ENCODE assay signal across 28 cellular contexts in genomic region chr16:82264781-82265180, GRCh38.
"Had no signal": no experiment of that assay in that cellular context is flagged by ENCODE, and none has a peak within 500 bp of the region (broad histone marks: within the 10 kb centered on the region; RNA-seq: fewer than 3 reads in every experiment).

No MANE protein-coding gene starts in this region.

- FAIRE-seq: astrocyte had no signal

- DNase-seq: activated CD4-positive, alpha-beta T cell treated with anti-CD3 and anti-CD28 coated beads for 4 hours; activated CD8-positive, alpha-beta memory T cell treated with anti-CD3 and anti-CD28 coated beads, Interleukin-2, amount 50 U/mL, for 4 hours; activated CD8-positive, alpha-beta T cell treated with anti-CD3 and anti-CD28 coated beads for 36 hours; activated gamma-delta T cell; activated naive CD4-positive, alpha-beta T cell treated with anti-CD3 and anti-CD28 coated beads for 36 hours; MG63; MV-4-11; NCI-H1092 treated with DMSO at 0.1 percent for 48 hours; NCI-H1436 treated with DMSO at 0.1 percent for 48 hours; NCI-H2081; NCI-H2171; NCI-H2227 treated with DMSO at 0.1 percent for 48 hours; NCI-H446 treated with DMSO at 0.1 percent for 48 hours; NCI-H524 treated with DMSO at 0.1 percent for 48 hours; NCI-H82; OCI-M1; Right ventricle myocardium superior; SJCRH30; SK-N-SH; T-helper 1 cell; WERI-Rb-1 had no signal

- H3K4me3 ChIP-seq: MG63, SJCRH30 had no signal

- H3K36me3 ChIP-seq: MG63, SJCRH30, WERI-Rb-1 had no signal

- H3K9me3 Mint-ChIP-seq: brain; central memory CD8-positive, alpha-beta T cell had no signal

- H3K27ac ChIP-seq: RWPE1, SJCRH30, WERI-Rb-1 had no signal

- H3K9me3 ChIP-seq: MG63, SJCRH30, SK-N-SH had no signal

- H3K4me1 Mint-ChIP-seq: central memory CD8-positive, alpha-beta T cell had no signal

- H3K36me3 Mint-ChIP-seq: activated naive CD8-positive, alpha-beta T cell; brain had no signal

- H3K27me3 ChIP-seq: MG63, SJCRH30 had no signal

- ATAC-seq: activated CD4-positive, CD25-positive, alpha-beta regulatory T cell treated with anti-CD3 and anti-CD28 coated beads, Interleukin-2, amount 50 U/mL, for 24 hours; activated CD8-positive, alpha-beta T cell treated with anti-CD3 and anti-CD28 coated beads for 36 hours; Panc1 had no signal

- H3K4me1 ChIP-seq: SJCRH30 had no signal

- H3K4me3 Mint-ChIP-seq: activated CD8-positive, alpha-beta T cell treated with anti-CD3 and anti-CD28 coated beads for 36 hours; activated naive CD4-positive, alpha-beta T cell treated with anti-CD3 and anti-CD28 coated beads for 36 hours; activated naive CD8-positive, alpha-beta T cell; central memory CD8-positive, alpha-beta T cell had no signal
